In genomic region chrX:44343412-44343942, GRCh38 we compare ENCODE assay signal across 9 cellular contexts. TPM values are rescaled to one million over a fixed set of nuclear protein-coding genes. Genes with fewer than 3 reads are reported as not detected.
DNase-seq lines count a peak whose midpoint lies in the region; ATAC-seq, FAIRE-seq and TF ChIP-seq lines count a peak whose summit lies in the region.
"Had no signal": no experiment of that assay in that cellular context is flagged by ENCODE, and none has a peak within 500 bp of the region (broad histone marks: within the 10 kb centered on the region; RNA-seq: fewer than 3 reads in every experiment).

EFHC2 (minus strand) TSS chrX:44343672; CDS start chrX:44343588, 84 bp downstream.

- POLR2A ChIA-PET in A549 (lab: Yijun Ruan, JAX), result no interaction called here
- POLR2A ChIA-PET in endothelial cell of umbilical vein (lab: Charles Lee), result no interaction called here

- H3K4me3 ChIP-seq in A549 (peak within 1 kb of the TSS; percentile 55), endothelial cell of umbilical vein (replicated peaks in 1 of 3; ENCODE audit: insufficient read depth in 1 of 3, low read depth in 1 of 3, low read length in 3 of 3) (peak within 1 kb of the TSS in 2 of 3 experiments; percentile 23 to 34), muscle layer of duodenum (ENCODE audit: low read depth in 1 of 2, low read length in 2 of 2) (peak within 1 kb of the TSS; percentile 56 to 59)

- H3K27ac ChIP-seq in A549 (peak within 1 kb of the TSS; percentile 53 to 87), endothelial cell of umbilical vein (ENCODE audit: insufficient read depth, low read depth, low read length) (no peak within 1 kb of the TSS), muscle layer of duodenum (ENCODE audit: low read length) (no peak within 1 kb of the TSS)

- TF ChIP-seq RAD21 in A549 (conservative IDR thresholded peaks at IDR 0.05 in 1 of 2, IDR thresholded peaks at IDR 0.05 in 1 of 2), result no peak

- ATAC-seq in A549, result peak; percentile 77 to 83
- peak; percentile 56 for ATAC-seq in HG03354 (IDR thresholded peaks at IDR 0.05; ENCODE audit: poor library complexity, severe bottlenecking, unreplicated experiment)
- ATAC-seq in stimulated activated naive CD8-positive, alpha-beta T cell treated with anti-CD3 and anti-CD28 coated beads, Interleukin-15, Interleukin-2, amounts not matched to agents 100 U/mL and 50 U/mL, for 24 hours, result peak; percentile 51
- ATAC-seq in HG02763 (IDR thresholded peaks at IDR 0.05; ENCODE audit: unreplicated experiment), result no peak

- H3K9me3 ChIP-seq in A549 (no peaks in the 10 kb centered on the region), endothelial cell of umbilical vein (replicated peaks; ENCODE audit: control insufficient read depth, insufficient read depth, low read length) (no peaks in the 10 kb centered on the region), muscle layer of duodenum (ENCODE audit: control insufficient read depth in 1 of 2, low read length in 2 of 2) (no peaks in the 10 kb centered on the region)

- H3K4me2 ChIP-seq in A549 (peak within 1 kb of the TSS; percentile 86), endothelial cell of umbilical vein (ENCODE audit: insufficient read depth, low read length) (peak within 1 kb of the TSS; percentile 47)

- dilution Hi-C loops in endothelial cell of umbilical vein (cut with MboI; ENCODE audit: extremely low pct_ligation_motif_present, low sequenced_read_pairs), result no loop called here

- TF ChIP-seq CTCF in A549 (IDR thresholded peaks at IDR 0.05) (no peak), endothelial cell of umbilical vein (IDR thresholded peaks at IDR 0.05; ENCODE audit: extremely low read depth in 1 of 2, insufficient read depth in 1 of 2, low read depth in 1 of 2, low read length in 2 of 2) (no peak)

- no peak for TF ChIP-seq POLR2A in A549 (IDR thresholded peaks at IDR 0.05; ENCODE audit: low read length)
- TF ChIP-seq POLR2A in endothelial cell of umbilical vein (IDR thresholded peaks at IDR 0.05; ENCODE audit: low read depth, low read length), result no peak

- DNase-seq in A549 (ENCODE audit: low read depth in 1 of 2, low spot score in 1 of 2), result peak; percentile 6 to 19
- DNase-seq in activated CD8-positive, alpha-beta memory T cell treated with anti-CD3 and anti-CD28 coated beads, Interleukin-2, amount 50 U/mL, for 48 hours, result peak; percentile 58
- peak; percentile 1 for DNase-seq in endothelial cell of umbilical vein (ENCODE audit: low read depth, low spot score)
- DNase-seq in stimulated activated naive CD8-positive, alpha-beta T cell treated with anti-CD3 and anti-CD28 coated beads, Interleukin-15, Interleukin-2, amounts not matched to agents 100 U/mL and 50 U/mL, for 24 hours, result peak; percentile 52
- no peak for DNase-seq in DMS153 treated with DMSO at 0.1 percent for 48 hours (lab: John Stamatoyannopoulos, UW; ENCODE audit: unreplicated experiment)

- no peaks in the 10 kb centered on the region for H3K36me3 ChIP-seq in endothelial cell of umbilical vein (ENCODE audit: control insufficient read depth in 2 of 2, extremely low read depth in 1 of 2, insufficient read depth in 2 of 2, low read length in 2 of 2)
- H3K36me3 ChIP-seq in muscle layer of duodenum (ENCODE audit: control insufficient read depth in 1 of 2, insufficient read depth in 2 of 2, low read length in 2 of 2), result no peaks in the 10 kb centered on the region

- no peaks in the 10 kb centered on the region for H3K9me1 ChIP-seq in endothelial cell of umbilical vein (replicated peaks; ENCODE audit: control insufficient read depth, extremely low read depth, insufficient read depth, low read length)

- peak within 1 kb of the TSS; percentile 72 for H2AFZ ChIP-seq in endothelial cell of umbilical vein (ENCODE audit: low read depth, low read length)

- 16% methylated on average over 6 of the region's 34 CpGs for WGBS in A549 (ENCODE audit: missing lambda C conversion rate)

- intact Hi-C loops in endothelial cell of umbilical vein (cut with micrococcal nuclease), result no loop called here

- H3K4me1 ChIP-seq in A549 (no peaks in the 10 kb centered on the region), endothelial cell of umbilical vein (ENCODE audit: control insufficient read depth, extremely low read depth, insufficient read depth, low read length) (no peaks in the 10 kb centered on the region), muscle layer of duodenum (ENCODE audit: control insufficient read depth in 1 of 2, insufficient read depth in 2 of 2, low read length in 2 of 2) (peaks cover 0 to 5% of the 10 kb centered on the region in 2 donors)

- CTCF ChIA-PET in A549 (lab: Yijun Ruan, JAX), result no interaction called here
- CTCF ChIA-PET in endothelial cell of umbilical vein (lab: Charles Lee), result no interaction called here

- H3K79me2 ChIP-seq in endothelial cell of umbilical vein (ENCODE audit: control insufficient read depth, insufficient read depth, low read length), result no peaks in the 10 kb centered on the region

- H3K9ac ChIP-seq in endothelial cell of umbilical vein (replicated peaks; ENCODE audit: extremely low read depth, insufficient read depth, low read length), result no peak within 1 kb of the TSS

- TF ChIP-seq EP300 in A549 (IDR thresholded peaks at IDR 0.05), result no peak

- no peaks in the 10 kb centered on the region for H3K27me3 ChIP-seq in endothelial cell of umbilical vein (ENCODE audit: control insufficient read depth in 2 of 2, insufficient read depth in 2 of 2, low read length in 2 of 2)
- H3K27me3 ChIP-seq in muscle layer of duodenum (ENCODE audit: low read depth, low read length), result no peaks in the 10 kb centered on the region

- FAIRE-seq in A549 (lab: Jason Lieb, UNC) (no peak), endothelial cell of umbilical vein (lab: Jason Lieb, UNC) (no peak)
- FAIRE-seq: frontal cortex had no signal

- no peaks in the 10 kb centered on the region for H4K20me1 ChIP-seq in endothelial cell of umbilical vein (replicated peaks; ENCODE audit: control insufficient read depth, extremely low read depth, insufficient read depth, low read length)

- BruUV-seq in endothelial cell of umbilical vein (replicated peaks; lab: Mats Ljungman, UMichigan), result no TSS peak

TF ChIP-seq in A549, 52 proteins besides CTCF, POLR2A, EP300 and RAD21 (continues in another document):
- TF ChIP-seq RARB (CRISPR knock-in tag; IDR thresholded peaks at IDR 0.05) (no peak), CHD4 (IDR thresholded peaks at IDR 0.05; ENCODE audit: borderline replicate concordance) (no peak), ATOH8 (CRISPR knock-in tag; IDR thresholded peaks at IDR 0.05; ENCODE audit: low read depth) (no peak), KDM1A (IDR thresholded peaks at IDR 0.05; ENCODE audit: low read depth) (no peak), NPAS2 (CRISPR knock-in tag; IDR thresholded peaks at IDR 0.05; ENCODE audit: borderline replicate concordance) (no peak), MAZ (IDR thresholded peaks at IDR 0.05; ENCODE audit: borderline replicate concordance, low read depth, low read length) (no peak), HOXB13 (CRISPR knock-in tag; IDR thresholded peaks at IDR 0.05; ENCODE audit: low read depth) (no peak), CBX2 (IDR thresholded peaks at IDR 0.05; ENCODE audit: borderline replicate concordance, low read depth) (no peak)

TF ChIP-seq in endothelial cell of umbilical vein, 7 proteins besides CTCF, POLR2A, EP300 and RAD21:
- TF ChIP-seq FOS (IDR thresholded peaks at IDR 0.05; ENCODE audit: borderline replicate concordance, insufficient read depth, low read length) (no peak), EZH2 (IDR thresholded peaks at IDR 0.05; ENCODE audit: borderline replicate concordance, low read depth, low read length, severe bottlenecking) (no peak), POLR2AphosphoS5 (IDR thresholded peaks at IDR 0.05; ENCODE audit: insufficient read depth, low read depth, low read length) (no peak), GATA2 (IDR thresholded peaks at IDR 0.05; ENCODE audit: insufficient read depth, insufficient read length, low read depth, low read length) (no peak), MAX (IDR thresholded peaks at IDR 0.05; ENCODE audit: insufficient read depth, insufficient read length) (no peak)

RNA-seq across cellular contexts. Expression of gene EFHC2, which starts in this region (rescaled TPM):
- polyA plus RNA-seq in A549 (2011; rRNA removed) (0.66 and 0.80 TPM in 2 replicates), A549 (2017; fragmentation: RNase III; extraction: RNeasy Plus Mini Kit Qiagen cat#74134 plus additional on column Dnase treatment) (0.31 to 0.48 TPM (median 0.37 TPM) in 3 replicates), endothelial cell of umbilical vein (0.03 TPM in 1 of 2 replicates, not detected in the other)
- polyA plus RNA-seq in A549 (2012; cell fraction: cytosol; rRNA removed), result 0.05 and 0.12 TPM in 2 replicates
- 0.02 and 0.11 TPM in 2 replicates for polyA plus RNA-seq in A549 (2012; cell fraction: nucleus; rRNA removed)
- 0.12 and 0.19 TPM in 2 replicates for polyA minus RNA-seq in A549 (2011; rRNA and poly(A)+ RNA removed)
- total RNA-seq in endothelial cell of umbilical vein, result not detected in 2 replicates
- polyA plus RNA-seq in endothelial cell of umbilical vein (2011; cell fraction: cytosol; rRNA removed), result 0.04 TPM in 1 of 2 replicates, not detected in the other
- polyA plus RNA-seq in endothelial cell of umbilical vein (2011; cell fraction: nucleus; rRNA removed), result 0.04 TPM in 1 of 2 replicates, not detected in the other
- polyA plus RNA-seq in endothelial cell of umbilical vein (2012), result not detected in 2 replicates
- not detected in 2 replicates for polyA minus RNA-seq in endothelial cell of umbilical vein
- polyA minus RNA-seq in endothelial cell of umbilical vein (2011; cell fraction: cytosol; rRNA and poly(A)+ RNA removed), result not detected
- 0.19 TPM in 1 of 2 replicates, not detected in the other for polyA minus RNA-seq in endothelial cell of umbilical vein (2011; cell fraction: nucleus; rRNA and poly(A)+ RNA removed)

Comparison
In these comparisons a context has a peak if more than half of its experiments do, and no peak if none do; other contexts are left out.
1. Peak in DNase-seq, ATAC-seq, H3K4me3 ChIP-seq, H3K27ac ChIP-seq and H3K4me2 ChIP-seq in A549; RNA of the gene not detected or under 1 TPM.
2. Peak in DNase-seq, H3K4me3 ChIP-seq and H3K4me2 ChIP-seq in endothelial cell of umbilical vein; RNA of the gene not detected or under 1 TPM.